17 cellular contexts compared by ENCODE assay signal in the genomic region with DNA sequence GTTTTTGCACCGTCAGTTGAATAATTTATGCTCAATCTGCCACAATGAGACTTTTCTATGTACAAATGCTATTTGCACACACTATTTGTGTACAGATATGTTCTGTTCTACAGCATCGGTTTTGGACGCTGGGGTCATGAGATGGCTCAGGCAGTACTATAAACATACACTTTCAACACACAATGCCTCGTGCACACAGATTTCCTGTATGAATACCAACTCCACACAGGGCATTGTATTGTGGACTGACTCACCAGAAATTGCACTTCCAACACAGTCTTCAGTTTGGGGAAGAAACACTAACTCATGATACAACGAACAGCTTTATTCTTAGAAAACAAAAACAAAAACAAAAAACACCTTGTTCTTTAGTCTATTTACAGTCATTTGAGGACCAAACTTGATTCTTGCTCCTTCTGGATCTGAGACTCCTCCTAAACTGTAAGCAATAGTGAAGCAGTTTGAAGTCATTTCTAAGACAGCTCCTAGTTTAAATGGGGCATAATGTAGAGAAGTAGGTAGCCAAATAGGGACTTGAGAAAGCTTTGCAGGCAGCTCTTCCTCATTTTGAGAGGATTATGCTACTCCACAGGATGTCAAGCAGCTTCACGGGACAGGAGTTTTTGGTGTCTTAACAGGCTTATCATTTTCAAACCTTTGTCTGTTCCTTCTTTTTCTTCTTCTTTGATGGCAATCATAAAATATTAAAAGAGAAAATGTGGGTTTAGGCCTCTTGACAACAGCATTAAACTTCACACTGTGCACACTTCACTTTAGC. TPM values are rescaled to one million over a fixed set of nuclear protein-coding genes. Genes with fewer than 3 reads are reported as not detected.
A peak's percentile ranks its signal among the peaks of the same experiment; 100 is the strongest.
DNase-seq lines count a peak whose midpoint lies in the region; ATAC-seq, FAIRE-seq and TF ChIP-seq lines count a peak whose summit lies in the region.
"Had no signal": no experiment of that assay in that cellular context is flagged by ENCODE, and none has a peak within 500 bp of the region (broad histone marks: within the 10 kb centered on the region; RNA-seq: fewer than 3 reads in every experiment).

No MANE protein-coding gene starts in this region.

- no peak overlapping the region for H3K23ac ChIP-seq in H1 (ENCODE audit: insufficient read length)

- no peaks in the 10 kb centered on the region for H3K9me3 Mint-ChIP-seq in activated T-cell treated with anti-CD3 and anti-CD28 coated beads, Interleukin-2, amount 50 U/mL, for 72 hours
- H3K9me3 Mint-ChIP-seq in activated T-cell treated with anti-CD3 and anti-CD28 coated beads, Interleukin-2, amount 50 U/mL, for 4 hours, result no peaks in the 10 kb centered on the region
- H3K9me3 Mint-ChIP-seq: H9 had no signal

- no peak overlapping the region for H3K4ac ChIP-seq in H1 (replicated peaks; ENCODE audit: insufficient read length, low read depth, low read length)

- DNase-seq in activated T-cell treated with anti-CD3 and anti-CD28 coated beads, Interleukin-2, amount 50 U/mL, for 72 hours, result no peak
- no peak for DNase-seq in activated T-cell treated with anti-CD3 and anti-CD28 coated beads, Interleukin-2, amount 50 U/mL, for 4 hours
- DNase-seq in SKM-1 treated with dmso at 0.1 percent for 144 hours (lab: John Stamatoyannopoulos, UW; ENCODE audit: unreplicated experiment) (peak; percentile 75), H1 (ENCODE audit: low read depth in 1 of 2, low spot score in 2 of 2) (peak in 1 of 2 experiments; percentile 8), smooth muscle cell (lab: John Stamatoyannopoulos, UW; ENCODE audit: unreplicated experiment) (no peak), HuH-7.5 (ENCODE audit: low spot score) (no peak), NCI-H446 treated with DMSO at 0.1 percent for 48 hours (lab: John Stamatoyannopoulos, UW) (no peak)
- DNase-seq: amniotic stem cell; effector CD4-positive, alpha-beta T cell; H9; heart left ventricle; NCI-H1694 treated with DMSO at 0.1 percent for 48 hours; NCI-H774 had no signal

- H2AFZ ChIP-seq in H1 (ENCODE audit: low read length) (no peak overlapping the region), smooth muscle cell (ENCODE audit: low read depth) (no peak overlapping the region)

- no peak overlapping the region for H4K8ac ChIP-seq in H1 (ENCODE audit: extremely low read depth, insufficient read depth, low read length)

- H3K23me2 ChIP-seq in H1 (ENCODE audit: low read depth, low read length), result no peaks in the 10 kb centered on the region

- H4K5ac ChIP-seq in H1 (ENCODE audit: insufficient read length, low read depth, low read length), result no peak overlapping the region

- H2BK12ac ChIP-seq in H1 (ENCODE audit: low read depth, low read length), result no peak overlapping the region

- H3K79me2 ChIP-seq in H1 (ENCODE audit: control insufficient read depth in 1 of 2, insufficient read depth in 2 of 2, low read length in 2 of 2), result no peaks in the 10 kb centered on the region
- H3K79me2 ChIP-seq in smooth muscle cell (ENCODE audit: low read depth), result no peaks in the 10 kb centered on the region

- no peak overlapping the region for H2BK120ac ChIP-seq in H1 (replicated peaks; ENCODE audit: low read depth, low read length)

- H3K79me1 ChIP-seq in H1 (ENCODE audit: low read depth, low read length), result no peaks in the 10 kb centered on the region

- no peak overlapping the region for H3K4me3 ChIP-seq in H1 (ENCODE audit: extremely low read depth in 1 of 4, insufficient read depth in 2 of 4, low read depth in 3 of 4, low read length in 4 of 4)
- H3K4me3 ChIP-seq in smooth muscle cell, result no peak overlapping the region
- H3K4me3 ChIP-seq: heart left ventricle had no signal

- H3K36me3 Mint-ChIP-seq in activated T-cell treated with anti-CD3 and anti-CD28 coated beads, Interleukin-2, amount 50 U/mL, for 72 hours (ENCODE audit: insufficient read depth in 2 of 2), result peaks cover 12 to 24% of the 10 kb centered on the region in 2 donors
- peaks cover 45% of the 10 kb centered on the region for H3K36me3 Mint-ChIP-seq in activated T-cell treated with anti-CD3 and anti-CD28 coated beads, Interleukin-2, amount 50 U/mL, for 4 hours (ENCODE audit: insufficient read depth)

- CTCF ChIA-PET in H1 (lab: Charles Lee; ENCODE audit: partially characterized antibody), result interaction anchor here (0.6 to 1.0 kb wide), 2 partner anchors 13 to 41 kb away, joined by 3 to 4 read pairs; no protein-coding TSS in a partner anchor

- H3K56ac ChIP-seq in H1 (replicated peaks; ENCODE audit: insufficient read length, low read depth, low read length), result no peak overlapping the region

- H3F3A ChIP-seq in smooth muscle cell (ENCODE audit: low read depth), result no peaks in the 10 kb centered on the region

- no peak overlapping the region for H3K4me3 Mint-ChIP-seq in activated T-cell treated with anti-CD3 and anti-CD28 coated beads, Interleukin-2, amount 50 U/mL, for 72 hours
- no peak overlapping the region for H3K4me3 Mint-ChIP-seq in activated T-cell treated with anti-CD3 and anti-CD28 coated beads, Interleukin-2, amount 50 U/mL, for 4 hours
- H3K4me3 Mint-ChIP-seq: H9 had no signal

- FAIRE-seq in H1 (lab: Jason Lieb, UNC), result peak; percentile 55
- FAIRE-seq: GM12891, HTR-8/SVneo had no signal

- peaks cover 61% of the 10 kb centered on the region for H3K4me1 Mint-ChIP-seq in activated T-cell treated with anti-CD3 and anti-CD28 coated beads, Interleukin-2, amount 50 U/mL, for 72 hours (ENCODE audit: low read depth)
- peaks cover 42% of the 10 kb centered on the region for H3K4me1 Mint-ChIP-seq in activated T-cell treated with anti-CD3 and anti-CD28 coated beads, Interleukin-2, amount 50 U/mL, for 4 hours (ENCODE audit: low read depth)

- no peak overlapping the region for H2BK15ac ChIP-seq in H1 (ENCODE audit: low read length)

- H3K27ac Mint-ChIP-seq in activated T-cell treated with anti-CD3 and anti-CD28 coated beads, Interleukin-2, amount 50 U/mL, for 72 hours, result peak overlapping the region; percentile 93

- no peak overlapping the region for H3K18ac ChIP-seq in H1 (ENCODE audit: extremely low read depth, low read length)

- H4K20me1 ChIP-seq in H1 (replicated peaks in 1 of 2; ENCODE audit: control insufficient read depth in 1 of 2, insufficient read depth in 2 of 2, low read length in 2 of 2) (no peaks in the 10 kb centered on the region), smooth muscle cell (ENCODE audit: low read depth) (no peaks in the 10 kb centered on the region)

- H3K9me3 ChIP-seq in H1 (ENCODE audit: insufficient read depth in 2 of 2, low read depth in 1 of 2, low read length in 1 of 2) (no peaks in the 10 kb centered on the region), smooth muscle cell (replicated peaks; ENCODE audit: low read depth) (no peaks in the 10 kb centered on the region)
- H3K9me3 ChIP-seq: heart left ventricle had no signal

- no peak for TF ChIP-seq EP300 in H1 (IDR thresholded peaks at IDR 0.05; ENCODE audit: borderline replicate concordance in 1 of 2, low read depth in 2 of 2, low read length in 2 of 2)

- H3K4me2 ChIP-seq in H1 (ENCODE audit: insufficient read depth in 1 of 2, low read depth in 2 of 2, low read length in 2 of 2), result no peak overlapping the region
- H3K4me2 ChIP-seq in smooth muscle cell, result no peak overlapping the region

- no peak for TF ChIP-seq POLR2A in H1 (IDR thresholded peaks at IDR 0.05; ENCODE audit: control extremely low read depth in 1 of 2, low read depth in 2 of 2, low read length in 2 of 2)

- no peak overlapping the region for H4K91ac ChIP-seq in H1 (replicated peaks; ENCODE audit: insufficient read length, low read length)

- H3K9ac ChIP-seq in H1 (replicated peaks in 1 of 4; ENCODE audit: extremely low read depth in 1 of 4, low read depth in 3 of 4, low read length in 3 of 4) (no peak overlapping the region), smooth muscle cell (ENCODE audit: low read depth) (peak overlapping the region; percentile 33)

- H2BK5ac ChIP-seq in H1 (ENCODE audit: low read depth, low read length), result no peak overlapping the region

- H3K36me3 ChIP-seq in H1 (ENCODE audit: control insufficient read depth in 2 of 4, insufficient read depth in 4 of 4, low read length in 3 of 4) (peaks cover 0 to 5% (median 0%) of the 10 kb centered on the region in 4 experiments; a peak in 1 of 8 replicates), smooth muscle cell (ENCODE audit: low read depth) (no peaks in the 10 kb centered on the region)

- TF ChIP-seq RAD21 in H1 (IDR thresholded peaks at IDR 0.05 in 1 of 2, conservative IDR thresholded peaks at IDR 0.05 in 1 of 2; ENCODE audit: low read depth in 2 of 2, low read length in 2 of 2), result no peak

- 88% methylated on average over 6 of the region's 6 CpGs; no CpG with 5 or more reads in 1 of the 2 experiments for WGBS in H1 (ENCODE audit: extremely low coverage in 1 of 2, insufficient coverage in 1 of 2, insufficient read length in 1 of 2, insufficient replicate concordance in 2 of 2, low coverage in 1 of 2, low lambda C conversion rate in 2 of 2, missing lambda C conversion rate in 1 of 2), 2 experiments
- 72% methylated on average over 6 of the region's 6 CpGs for WGBS in smooth muscle cell (ENCODE audit: low lambda C conversion rate)

- no peaks in the 10 kb centered on the region for H3K27me3 Mint-ChIP-seq in activated T-cell treated with anti-CD3 and anti-CD28 coated beads, Interleukin-2, amount 50 U/mL, for 72 hours (ENCODE audit: low read depth)
- no peaks in the 10 kb centered on the region for H3K27me3 Mint-ChIP-seq in activated T-cell treated with anti-CD3 and anti-CD28 coated beads, Interleukin-2, amount 50 U/mL, for 4 hours (ENCODE audit: low read depth)

- H3K4me1 ChIP-seq in H1 (replicated peaks in 1 of 4; ENCODE audit: control insufficient read depth in 3 of 4, insufficient read depth in 4 of 4, low read length in 3 of 4) (no peaks in the 10 kb centered on the region), smooth muscle cell (ENCODE audit: low read depth) (peaks cover 19% of the 10 kb centered on the region)

- no peak overlapping the region for H2BK20ac ChIP-seq in H1 (ENCODE audit: low read length)

- H3K14ac ChIP-seq in H1 (ENCODE audit: insufficient read length), result no peak overlapping the region

- no peaks in the 10 kb centered on the region for H3K27me3 ChIP-seq in H1 (replicated peaks in 1 of 4; ENCODE audit: control insufficient read depth in 3 of 4, extremely low read depth in 1 of 4, insufficient read depth in 3 of 4, low read length in 3 of 4)
- H3K27me3 ChIP-seq in smooth muscle cell (ENCODE audit: low read depth), result no peaks in the 10 kb centered on the region
- H3K27me3 ChIP-seq: heart left ventricle had no signal

- no peak overlapping the region for H2AK5ac ChIP-seq in H1 (ENCODE audit: low read depth, low read length)

- POLR2A ChIA-PET in H1 (lab: Charles Lee; ENCODE audit: partially characterized antibody), result no interaction called here

- no peak for ATAC-seq in activated T-cell treated with anti-CD3 and anti-CD28 coated beads, Interleukin-2, amount 50 U/mL, for 72 hours (replicated peaks in 1 of 2)
- ATAC-seq in activated T-cell treated with anti-CD3 and anti-CD28 coated beads, Interleukin-2, amount 50 U/mL, for 4 hours, result no peak
- no peak for ATAC-seq in GM18498 (IDR thresholded peaks at IDR 0.05; ENCODE audit: unreplicated experiment)
- ATAC-seq: heart left ventricle, left lobe of liver had no signal

- no peak for TF ChIP-seq CTCF in H1 (IDR thresholded peaks at IDR 0.05; ENCODE audit: control extremely low read depth in 1 of 3, insufficient read depth in 1 of 3, low read depth in 1 of 3, low read length in 3 of 3)
- no peak for TF ChIP-seq CTCF in smooth muscle cell (IDR thresholded peaks at IDR 0.05; ENCODE audit: borderline replicate concordance, insufficient read depth, poor library complexity, severe bottlenecking)

- H3K27ac ChIP-seq in H1 (ENCODE audit: low read depth, low read length) (no peak overlapping the region), smooth muscle cell (ENCODE audit: low read depth) (peak overlapping the region; percentile 54)
- H3K27ac ChIP-seq: heart left ventricle had no signal

RNA-seq across cellular contexts. Expression of a gene that starts 33.7 kb away (rescaled TPM):
- total RNA-seq in activated T-cell treated with anti-CD3 and anti-CD28 coated beads, Interleukin-2, amount 50 U/mL, for 72 hours, result not detected
- total RNA-seq in activated T-cell treated with anti-CD3 and anti-CD28 coated beads, Interleukin-2, amount 50 U/mL, for 4 hours, result not detected
- total RNA-seq in H1 (2021; fragmentation: NEBNext Ultra II Directional; extraction: Animal tissue kit (Norgen Biotek cat#: 25700)), result not detected in 2 replicates
- polyA plus RNA-seq in H1 (2011; rRNA removed), result 0.17 and 0.21 TPM in 2 replicates
- polyA plus RNA-seq in H1 (2011; cell fraction: cytosol; rRNA removed), result 0.05 TPM
- polyA plus RNA-seq in H1 (2011; cell fraction: nucleus; rRNA removed), result 0.07 TPM
- polyA plus RNA-seq in H1 (2012, experiment 1 of 2), result 0.20 to 0.27 TPM (median 0.23 TPM) in 3 of 4 replicates, not detected in the other
- polyA plus RNA-seq in H1 (2012, experiment 2 of 2), result 0.14 TPM
- polyA plus RNA-seq in H1 (2013, experiment 1 of 2), result not detected
- polyA plus RNA-seq in H1 (2013, experiment 2 of 2), result 0.06 TPM
- 0.76 TPM in 1 of 2 replicates, not detected in the other for polyA minus RNA-seq in H1 (2011; rRNA and poly(A)+ RNA removed)
- not detected for polyA minus RNA-seq in H1 (2011; cell fraction: cytosol; rRNA and poly(A)+ RNA removed)
- polyA minus RNA-seq in H1 (2011; cell fraction: nucleus; rRNA and poly(A)+ RNA removed), result 0.70 TPM
- total RNA-seq in smooth muscle cell, result not detected in 2 replicates
- polyA plus RNA-seq in smooth muscle cell, result not detected in 2 replicates
- total RNA-seq: H9, heart left ventricle, left lobe of liver had no signal
- polyA plus RNA-seq: heart left ventricle had no signal
